In genomic region chr1:15975805-15976680, GRCh38 we compare ENCODE assay signal across 8 cellular contexts. TPM values are rescaled to one million over a fixed set of nuclear protein-coding genes. Genes with fewer than 3 reads are reported as not detected.
DNase-seq lines count a peak whose midpoint lies in the region; ATAC-seq, FAIRE-seq and TF ChIP-seq lines count a peak whose summit lies in the region.

Gene ZBTB17, minus strand, starts transcription at chr1:15976101. Its CDS starts 27,606 bp downstream, at chr1:15948495.

- H3K79me2 ChIP-seq in smooth muscle cell (ENCODE audit: low read depth), result peaks cover 31% of the 10 kb centered on the region

- DNase-seq in ACHN (peak; percentile 91), NCI-H226 (peak; percentile 84), WTC11 (ENCODE audit: low spot score) (peak; percentile 96), bronchial epithelial cell (ENCODE audit: low read depth) (peak; percentile 86), iPS-NIHi7 (ENCODE audit: extremely low spot score) (peak; percentile 97), smooth muscle cell (lab: John Stamatoyannopoulos, UW; ENCODE audit: unreplicated experiment) (peak; percentile 76)

- 13% methylated on average over 30 of the region's 47 CpGs for WGBS in smooth muscle cell (ENCODE audit: low lambda C conversion rate)

- POLR2A ChIA-PET in WTC11 (lab: Charles Lee), result no interaction called here

- H2AFZ ChIP-seq in smooth muscle cell (ENCODE audit: low read depth), result peak within 1 kb of the TSS; percentile 98

- no peaks in the 10 kb centered on the region for H3K9me3 ChIP-seq in smooth muscle cell (replicated peaks; ENCODE audit: low read depth)

- peaks cover 11% of the 10 kb centered on the region for H3K36me3 ChIP-seq in bronchial epithelial cell (ENCODE audit: control insufficient read depth, insufficient read depth, low read length)
- H3K36me3 ChIP-seq in smooth muscle cell (ENCODE audit: low read depth), result no peaks in the 10 kb centered on the region

- H3K27me3 ChIP-seq in bronchial epithelial cell (ENCODE audit: control insufficient read depth, insufficient read depth, low read length) (no peaks in the 10 kb centered on the region), smooth muscle cell (ENCODE audit: low read depth) (no peaks in the 10 kb centered on the region)

- H3F3A ChIP-seq in smooth muscle cell (ENCODE audit: low read depth), result no peaks in the 10 kb centered on the region

- peak within 1 kb of the TSS; percentile 96 for H3K9ac ChIP-seq in smooth muscle cell (ENCODE audit: low read depth)

- H3K27ac Mint-ChIP-seq in WTC11, result peak within 1 kb of the TSS; percentile 85

- H3K4me1 Mint-ChIP-seq in WTC11, result peaks cover 12% of the 10 kb centered on the region

- peak within 1 kb of the TSS; percentile 93 for H3K4me2 ChIP-seq in smooth muscle cell

- no peaks in the 10 kb centered on the region; the same call in 1 of the 2 replicates for H3K27me3 Mint-ChIP-seq in WTC11 (ENCODE audit: low read depth)

- H3K36me3 Mint-ChIP-seq in WTC11, result peaks cover 11% of the 10 kb centered on the region

- in situ Hi-C loops in ACHN (cut with HindIII; ENCODE audit: low pct_ligation_motif_present, low pct_unique_long_range_greater_than_20kb, low sequenced_read_pairs), result no loop called here

- peaks cover 24% of the 10 kb centered on the region for H4K20me1 ChIP-seq in smooth muscle cell (ENCODE audit: low read depth)

- TF ChIP-seq CTCF in WTC11 (IDR thresholded peaks at IDR 0.05) (no peak), bronchial epithelial cell (IDR thresholded peaks at IDR 0.05; ENCODE audit: insufficient read depth, low read length, severe bottlenecking) (no peak), smooth muscle cell (IDR thresholded peaks at IDR 0.05; ENCODE audit: borderline replicate concordance, insufficient read depth, poor library complexity, severe bottlenecking) (no peak)

- peak within 1 kb of the TSS; percentile 86 for H3K27ac ChIP-seq in smooth muscle cell (ENCODE audit: low read depth)

- peaks cover 9% of the 10 kb centered on the region for H3K9me3 Mint-ChIP-seq in WTC11

- H3K4me3 Mint-ChIP-seq in WTC11, result peak within 1 kb of the TSS; percentile 89

- CTCF ChIA-PET in WTC11 (lab: Charles Lee), result interaction anchor here (0.7 to 3.1 kb wide), 21 partner anchors 11 to 192 kb away, joined by 3 to 19 read pairs (median 6); partner anchors contain the start of genes FAM131C and SRARP

- H3K4me1 ChIP-seq in smooth muscle cell (ENCODE audit: low read depth), result peaks cover 9% of the 10 kb centered on the region

- H3K4me3 ChIP-seq in bronchial epithelial cell (ENCODE audit: low read depth, low read length), result peak within 1 kb of the TSS; percentile 78
- H3K4me3 ChIP-seq in smooth muscle cell, result peak within 1 kb of the TSS; percentile 95

- ATAC-seq in GM18909 (IDR thresholded peaks at IDR 0.05; ENCODE audit: poor library complexity, unreplicated experiment) (peak; percentile 86), HG03175 (IDR thresholded peaks at IDR 0.05; ENCODE audit: unreplicated experiment) (peak; percentile 77), WTC11 (peak; percentile 90)

- FAIRE-seq in bronchial epithelial cell (lab: Jason Lieb, UNC), result no peak

TF ChIP-seq in WTC11, 78 proteins besides CTCF, POLR2A, EP300 and RAD21:
- TF ChIP-seq FOXJ3 (CRISPR knock-in tag; IDR thresholded peaks at IDR 0.05; ENCODE audit: borderline replicate concordance) (no peak), TEAD1 (CRISPR knock-in tag; IDR thresholded peaks at IDR 0.05) (0 out of 2 replicates have a peak, but pooled peaks have one; percentile 14), GTF2I (CRISPR knock-in tag; conservative IDR thresholded peaks at IDR 0.05) (no peak), ZNF281 (CRISPR knock-in tag; IDR thresholded peaks at IDR 0.05) (peak; percentile 38; the same call in 1 of the 2 replicates), E2F5 (CRISPR knock-in tag; IDR thresholded peaks at IDR 0.05) (0 out of 2 replicates have a peak, but pooled peaks have one; percentile 34), SP1 (CRISPR knock-in tag; conservative IDR thresholded peaks at IDR 0.05) (0 out of 2 replicates have a peak, but pooled peaks have one; percentile 16), MAX (CRISPR knock-in tag; IDR thresholded peaks at IDR 0.05) (peak; percentile 54; the same call in 1 of the 2 replicates), ARID4B (CRISPR knock-in tag; IDR thresholded peaks at IDR 0.05; ENCODE audit: borderline replicate concordance) (peak; percentile 65; the same call in 1 of the 2 replicates)

RNA-seq across cellular contexts. Expression of gene ZBTB17, which starts in this region (rescaled TPM):
- total RNA-seq in WTC11 (2021), result 27.6 to 32.0 TPM (median 27.9 TPM) in 3 replicates
- total RNA-seq in bronchial epithelial cell, result 33.7 and 34.3 TPM in 2 replicates
- 19.6 and 29.4 TPM in 2 replicates for total RNA-seq in smooth muscle cell
- 42.5 and 43.0 TPM in 2 replicates for polyA plus RNA-seq in smooth muscle cell

Comparison
In these comparisons a context has a peak if more than half of its experiments do, and no peak if none do; other contexts are left out.
1. Peak in every context shown above with its lines: DNase-seq, ATAC-seq, H3K4me3 ChIP-seq and H3K27ac ChIP-seq.